In the genomic region with DNA sequence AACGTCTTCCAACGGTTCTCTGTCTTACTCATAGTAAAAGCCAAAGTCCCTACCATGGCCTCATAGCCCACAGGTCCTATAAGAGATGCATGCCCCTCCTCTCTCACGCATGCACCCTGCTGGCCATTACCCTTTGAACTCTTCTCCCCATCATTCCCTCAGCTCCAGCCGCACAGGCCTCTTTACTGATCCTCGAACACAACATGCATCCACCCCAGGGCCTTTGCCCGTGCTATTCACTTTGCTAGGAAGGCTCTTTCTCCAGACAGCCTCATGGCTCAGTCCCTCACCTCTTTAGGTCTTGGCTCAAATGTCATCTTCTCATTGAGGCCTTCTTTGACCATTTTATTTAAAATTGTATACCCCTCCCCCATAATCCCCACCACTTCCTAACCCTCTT, we compare ENCODE assay signal across 1 cellular context.
A peak's percentile ranks its signal among the peaks of the same experiment; 100 is the strongest.
TF ChIP-seq lines count a peak whose summit lies in the region.

No MANE protein-coding gene starts in this region.

TF ChIP-seq in H1, 55 proteins besides CTCF, POLR2A, EP300 and RAD21:
- TF ChIP-seq KDM1A (IDR thresholded peaks at IDR 0.05; ENCODE audit: borderline replicate concordance, low read length) = peak; percentile 51; the same call in 1 of the 2 replicates
- TF ChIP-seq NRF1 (IDR thresholded peaks at IDR 0.05; ENCODE audit: low read depth, low read length) = no peak
